In genomic region chr6:142074516-142074915, GRCh38 we compare ENCODE assay signal across 34 cellular contexts. TPM values are rescaled to one million over a fixed set of nuclear protein-coding genes. Genes with fewer than 3 reads are reported as not detected.
"Had no signal": no experiment of that assay in that cellular context is flagged by ENCODE, and none has a peak within 500 bp of the region (broad histone marks: within the 10 kb centered on the region; RNA-seq: fewer than 3 reads in every experiment).

No MANE protein-coding gene starts in this region.

- H3K4me3 ChIP-seq: body of pancreas, cardiac muscle cell, coronary artery, dorsolateral prefrontal cortex, esophagus muscularis mucosa, gastroesophageal sphincter had no signal

- H3K36me3 ChIP-seq: cardiac muscle cell, esophagus muscularis mucosa, gastroesophageal sphincter had no signal

- H3K27ac Mint-ChIP-seq: activated CD8-positive, alpha-beta T cell treated with anti-CD3 and anti-CD28 coated beads for 36 hours; activated naive CD8-positive, alpha-beta T cell; activated T-helper 17 cell treated with anti-CD3 and anti-CD28 coated beads, Interleukin-2, amount 50 U/mL, for 72 hours; dendritic cell treated with granulocyte-macrophage colony-stimulating factor and Interleukin-4, amounts not matched to agents 40 ng/mL and 50 ng/mL, for 4 days; endodermal cell; WTC11 had no signal

- H3K27me3 Mint-ChIP-seq: activated T-helper 17 cell treated with anti-CD3 and anti-CD28 coated beads, Interleukin-2, amount 50 U/mL, for 72 hours; dendritic cell treated with granulocyte-macrophage colony-stimulating factor and Interleukin-4, amounts not matched to agents 40 ng/mL and 50 ng/mL, for 4 days had no signal

- H3K9me3 Mint-ChIP-seq: activated T-helper 17 cell treated with anti-CD3 and anti-CD28 coated beads, Interleukin-2, amount 50 U/mL, for 72 hours had no signal

- H3K4me1 ChIP-seq: body of pancreas, esophagus muscularis mucosa, foreskin keratinocyte, gastroesophageal sphincter had no signal

- DNase-seq: activated CD4-positive, alpha-beta T cell treated with anti-CD3 and anti-CD28 coated beads for 48 hours; activated CD4-positive, alpha-beta T cell treated with anti-CD3 and anti-CD28 coated beads, Interleukin-2, amount 50 U/mL, for 1 hour; activated CD4-positive, alpha-beta T cell treated with anti-CD3 and anti-CD28 coated beads, Interleukin-2, amount 50 U/mL, for 48 hours; activated CD8-positive, alpha-beta memory T cell treated with anti-CD3 and anti-CD28 coated beads for 24 hours; activated CD8-positive, alpha-beta T cell treated with anti-CD3 and anti-CD28 coated beads for 36 hours; activated effector memory CD4-positive, alpha-beta T cell treated with Interleukin-2 at 50 U/mL for 16 hours; activated gamma-delta T cell treated with Interleukin-2 at 50 U/mL for 16 hours; activated naive CD4-positive, alpha-beta T cell treated with anti-CD3 and anti-CD28 coated beads, Interleukin-2, amount 50 U/mL, for 16 hours; activated naive CD4-positive, alpha-beta T cell treated with Interleukin-2 at 50 U/mL for 16 hours; activated T-cell treated with anti-CD3 and anti-CD28 coated beads, Interleukin-2, amount 50 U/mL, for 4 hours; amygdala; aorta; body of pancreas; central memory CD4-positive, alpha-beta T cell; cerebellar nuclear complex; dorsolateral prefrontal cortex; effector memory CD4-positive, alpha-beta T cell; endodermal cell; erythroblast; foreskin keratinocyte; head of caudate nucleus; T-helper 2 cell had no signal

- H3K27me3 ChIP-seq: body of pancreas, cardiac muscle cell, dorsolateral prefrontal cortex, esophagus muscularis mucosa, foreskin keratinocyte, gastroesophageal sphincter had no signal

- H3K9me3 ChIP-seq: body of pancreas, esophagus muscularis mucosa, gastroesophageal sphincter had no signal

- H3K27ac ChIP-seq: body of pancreas, cardiac muscle cell, coronary artery, dorsolateral prefrontal cortex, esophagus muscularis mucosa, foreskin keratinocyte, gastroesophageal sphincter, VCaP had no signal

- H3K4me1 Mint-ChIP-seq: endodermal cell had no signal

- H3K4me3 Mint-ChIP-seq: activated CD8-positive, alpha-beta T cell treated with anti-CD3 and anti-CD28 coated beads for 36 hours; activated naive CD8-positive, alpha-beta T cell; activated T-cell treated with anti-CD3 and anti-CD28 coated beads, Interleukin-2, amount 50 U/mL, for 4 hours; activated T-helper 17 cell treated with anti-CD3 and anti-CD28 coated beads, Interleukin-2, amount 50 U/mL, for 72 hours; dendritic cell treated with granulocyte-macrophage colony-stimulating factor and Interleukin-4, amounts not matched to agents 40 ng/mL and 50 ng/mL, for 4 days; endodermal cell; WTC11 had no signal

RNA-seq across cellular contexts. Expression of gene GJE1, which starts 58.2 kb away (rescaled TPM):
- total RNA-seq: activated CD8-positive, alpha-beta T cell treated with anti-CD3 and anti-CD28 coated beads for 36 hours; activated T-cell treated with anti-CD3 and anti-CD28 coated beads, Interleukin-2, amount 50 U/mL, for 4 hours; activated T-helper 17 cell treated with anti-CD3 and anti-CD28 coated beads, Interleukin-2, amount 50 U/mL, for 72 hours; aorta; body of pancreas; cardiac muscle cell; dorsolateral prefrontal cortex; endodermal cell; esophagus muscularis mucosa; foreskin keratinocyte; gastroesophageal sphincter; glomerular endothelial cell; T-helper 1 cell treated with Interleukin-12 subunit alpha and Interleukin-12 subunit beta and Interleukin-4 antibody, amounts not matched to agents 30 ng/mL and 1 ng/mL, for 36 hours; WTC11 had no signal
- polyA plus RNA-seq: adipose tissue, aorta, cardiac muscle cell, foreskin keratinocyte had no signal
